8 cellular contexts compared by ENCODE assay signal in genomic region chr9:132878695-132879064, GRCh38. TPM values are rescaled to one million over a fixed set of nuclear protein-coding genes. Genes with fewer than 3 reads are reported as not detected.
DNase-seq lines count a peak whose midpoint lies in the region; ATAC-seq lines count a peak whose summit lies in the region.

Gene SPACA9, plus strand, starts transcription at chr9:132878898. Its CDS starts 5,050 bp downstream, at chr9:132883948.

- no peaks in the 10 kb centered on the region for H3K27me3 ChIP-seq in aorta (ENCODE audit: control insufficient read depth in 1 of 2, insufficient read depth in 2 of 2, low read length in 1 of 2)

- H3K9me3 Mint-ChIP-seq in activated naive CD8-positive, alpha-beta T cell treated with anti-CD3 and anti-CD28 coated beads for 36 hours: no peaks in the 10 kb centered on the region

- DNase-seq in DMS153 treated with DMSO at 0.1 percent for 48 hours (lab: John Stamatoyannopoulos, UW; ENCODE audit: unreplicated experiment): peak; percentile 3
- DNase-seq in DMS153 (lab: John Stamatoyannopoulos, UW): no peak
- DNase-seq in NCI-H774 (lab: John Stamatoyannopoulos, UW): peak; percentile 64
- peak; percentile 24 for DNase-seq in activated naive CD8-positive, alpha-beta T cell treated with anti-CD3 and anti-CD28 coated beads for 36 hours
- peak; percentile 41 for DNase-seq in globus pallidus (ENCODE audit: low spot score)
- DNase-seq in occipital lobe (lab: John Stamatoyannopoulos, UW): peak; percentile 16
- peak; percentile 81 to 94 for DNase-seq in aorta

- no peak within 1 kb of the TSS for H3K27ac Mint-ChIP-seq in activated naive CD8-positive, alpha-beta T cell treated with anti-CD3 and anti-CD28 coated beads for 36 hours

- no peaks in the 10 kb centered on the region for H3K36me3 Mint-ChIP-seq in activated naive CD8-positive, alpha-beta T cell treated with anti-CD3 and anti-CD28 coated beads for 36 hours

- peaks cover 9% of the 10 kb centered on the region for H3K4me1 Mint-ChIP-seq in activated naive CD8-positive, alpha-beta T cell treated with anti-CD3 and anti-CD28 coated beads for 36 hours

- WGBS in aorta, 2 donors: 1% methylated on average over 20 to 28 of the region's 28 CpGs

- H3K4me3 ChIP-seq in aorta (ENCODE audit: low read length in 2 of 2): peak within 1 kb of the TSS; percentile 71

- peak within 1 kb of the TSS in 1 of 2 donors; percentile 11 for H3K27ac ChIP-seq in aorta (ENCODE audit: low read depth in 1 of 2, low read length in 2 of 2)

- H3K4me3 Mint-ChIP-seq in activated naive CD8-positive, alpha-beta T cell treated with anti-CD3 and anti-CD28 coated beads for 36 hours: peak within 1 kb of the TSS; percentile 68

- no peaks in the 10 kb centered on the region for H3K27me3 Mint-ChIP-seq in activated naive CD8-positive, alpha-beta T cell treated with anti-CD3 and anti-CD28 coated beads for 36 hours

- no peaks in the 10 kb centered on the region for H3K36me3 ChIP-seq in aorta (ENCODE audit: control insufficient read depth in 1 of 2, insufficient read depth in 2 of 2, low read length in 1 of 2)

- H3K4me1 ChIP-seq in aorta (ENCODE audit: control insufficient read depth in 1 of 2, insufficient read depth in 2 of 2, low read length in 2 of 2): no peaks in the 10 kb centered on the region

- ATAC-seq in aorta (ENCODE audit: low FRiP score) (peak; percentile 90), HG03565 (IDR thresholded peaks at IDR 0.05; ENCODE audit: unreplicated experiment) (no peak)

- intact Hi-C loops in aorta (cut with DNase I): loop anchor here (1.0 to 5.0 kb wide), 2 partner anchors 64 to 208 kb away; partner anchors contain the start of genes GTF3C4 (in 1 of the 2) and TSC1 (in 1 of the 2)

- H3K9me3 ChIP-seq in aorta (ENCODE audit: control insufficient read depth, low read length): no peaks in the 10 kb centered on the region

RNA-seq across cellular contexts. Expression of gene SPACA9, which starts in this region (rescaled TPM):
- 1 to 10 TPM; 1.9 to 2.7 TPM for total RNA-seq in activated naive CD8-positive, alpha-beta T cell treated with anti-CD3 and anti-CD28 coated beads for 36 hours
- 2.8 TPM for total RNA-seq in occipital lobe
- total RNA-seq in aorta: 1 to 10 TPM; 2.3 to 5.5 TPM
- 1 to 10 TPM; 4.6 to 7.9 TPM for polyA plus RNA-seq in aorta
